In the genomic region with DNA sequence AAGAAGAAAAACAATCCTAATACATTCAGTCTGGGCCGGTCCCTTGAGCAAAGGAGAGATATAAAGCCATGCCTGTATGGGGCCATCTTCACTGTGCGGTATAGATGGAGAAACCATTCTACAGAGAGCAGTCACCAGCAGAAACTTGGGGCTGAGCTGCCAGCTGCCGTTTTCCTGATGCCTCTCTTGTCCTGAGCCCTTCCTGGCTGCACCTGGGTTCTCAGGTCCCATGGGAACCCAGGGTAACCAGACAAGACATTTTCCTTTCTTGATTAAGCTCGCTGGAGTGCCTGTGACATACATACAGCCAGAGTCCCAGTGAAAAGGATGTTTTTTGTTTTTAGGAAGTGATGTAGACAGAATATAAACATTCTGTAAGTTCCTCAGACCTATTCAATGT, we compare ENCODE assay signal across 28 cellular contexts. TPM values are rescaled to one million over a fixed set of nuclear protein-coding genes. Genes with fewer than 3 reads are reported as not detected.
DNase-seq lines count a peak whose midpoint lies in the region; ATAC-seq and TF ChIP-seq lines count a peak whose summit lies in the region.
"Had no signal": no experiment of that assay in that cellular context is flagged by ENCODE, and none has a peak within 500 bp of the region (broad histone marks: within the 10 kb centered on the region; RNA-seq: fewer than 3 reads in every experiment).

No MANE protein-coding gene starts in this region.

- H3K4me1 ChIP-seq in GM23338 (ENCODE audit: insufficient read depth), result peaks cover 14% of the 10 kb centered on the region

- no peaks in the 10 kb centered on the region for H3K27me3 ChIP-seq in GM23338 (ENCODE audit: insufficient read depth)
- H3K27me3 ChIP-seq: Peyer's patch had no signal

- H3K27me3 Mint-ChIP-seq in GM23338 (ENCODE audit: insufficient read depth, low read depth, poor library complexity) (peaks cover 6% of the 10 kb centered on the region), glutamatergic neuron (ENCODE audit: unreplicated experiment) (peaks cover 10% of the 10 kb centered on the region), chondrocyte (ENCODE audit: low read depth) (no peaks in the 10 kb centered on the region)
- H3K27me3 Mint-ChIP-seq: memory B cell had no signal

- peaks cover 17% of the 10 kb centered on the region for H3K4me1 Mint-ChIP-seq in GM23338
- peaks cover 12% of the 10 kb centered on the region for H3K4me1 Mint-ChIP-seq in glutamatergic neuron (ENCODE audit: low read depth, unreplicated experiment)
- H3K4me1 Mint-ChIP-seq in chondrocyte (ENCODE audit: low read depth), result peaks cover 13% of the 10 kb centered on the region

- H3K36me3 Mint-ChIP-seq in GM23338 (ENCODE audit: low read depth), result no peaks in the 10 kb centered on the region; the same call in 2 of the 3 replicates
- no peaks in the 10 kb centered on the region for H3K36me3 Mint-ChIP-seq in glutamatergic neuron (ENCODE audit: unreplicated experiment)
- H3K36me3 Mint-ChIP-seq in chondrocyte (ENCODE audit: low read depth), result no peaks in the 10 kb centered on the region
- H3K36me3 Mint-ChIP-seq: memory B cell had no signal

- no peaks in the 10 kb centered on the region for H3K9me2 ChIP-seq in GM23338 (ENCODE audit: insufficient read depth)

- peak overlapping the region; percentile 74; the same call in 1 of the 2 replicates for H3K27ac ChIP-seq in GM23338 (ENCODE audit: low read depth)
- H3K27ac ChIP-seq: epithelial cell of prostate, Peyer's patch had no signal

- peak; percentile 27 for DNase-seq in DMS153 (lab: John Stamatoyannopoulos, UW)
- DNase-seq in DMS153 treated with DMSO at 0.1 percent for 48 hours (lab: John Stamatoyannopoulos, UW; ENCODE audit: unreplicated experiment), result no peak
- no peak for DNase-seq in GM23338 (ENCODE audit: low spot score)
- DNase-seq in NCI-H2171 treated with DMSO at 0.1 percent for 48 hours (lab: John Stamatoyannopoulos, UW), result peak; percentile 92
- peak; percentile 82 for DNase-seq in glutamatergic neuron
- DNase-seq in chondrocyte (ENCODE audit: low spot score), result no peak
- DNase-seq: 8988T; activated CD4-positive, alpha-beta memory T cell treated with anti-CD3 and anti-CD28 coated beads, Interleukin-2, amount 10 ng/mL, durations not matched to agents 7 days and 5 days; activated CD8-positive, alpha-beta memory T cell treated with anti-CD3 and anti-CD28 coated beads, Interleukin-2, amount 50 U/mL, for 4 hours; activated naive CD4-positive, alpha-beta T cell treated with Interleukin-2 at 50 U/mL for 16 hours; CD8-positive, alpha-beta memory T cell; cortex of kidney; effector memory CD4-positive, alpha-beta T cell; NCI-H1048; NCI-H187 treated with DMSO at 0.1 percent for 48 hours; NCI-H446; Peyer's patch; right cardiac atrium; SHP77; stimulated activated CD4-positive, alpha-beta T cell treated with anti-CD3 and anti-CD28 coated beads, Interleukin-1b, Interleukin-23, amount 100 ng/mL, for 48 hours; stimulated activated naive CD8-positive, alpha-beta T cell treated with anti-CD3 and anti-CD28 coated beads, Interleukin-15, Interleukin-2, amounts not matched to agents 100 U/mL and 50 U/mL, for 24 hours had no signal

- H2AFZ ChIP-seq in GM23338, result peak overlapping the region; percentile 72

- H3K4me3 ChIP-seq in GM23338, result no peak overlapping the region
- H3K4me3 ChIP-seq: HAP-1, Peyer's patch had no signal

- H3K79me2 ChIP-seq in GM23338 (replicated peaks; ENCODE audit: insufficient read depth), result no peaks in the 10 kb centered on the region

- H3K4me3 Mint-ChIP-seq in GM23338 (no peak overlapping the region), glutamatergic neuron (ENCODE audit: unreplicated experiment) (peak overlapping the region; percentile 72), chondrocyte (ENCODE audit: unreplicated experiment) (no peak overlapping the region)
- H3K4me3 Mint-ChIP-seq: activated CD4-positive, alpha-beta memory T cell treated with anti-CD3 and anti-CD28 coated beads, Interleukin-2, amount 10 ng/mL, durations not matched to agents 7 days and 5 days; activated T-helper 1 cell treated with anti-CD3 and anti-CD28 coated beads, Interleukin-12 subunit alpha, Interleukin-12 subunit beta, Interleukin-2, Interleukin-4 antibody, amounts not matched to agents 30 ng/mL and 10 ng/mL and 1 ng/mL, durations not matched to agents 14 hours and 24 hours and 36 hours; memory B cell had no signal

- ATAC-seq in GM23338 (no peak), HG03280 (IDR thresholded peaks at IDR 0.05; ENCODE audit: unreplicated experiment) (no peak), GM18873 (IDR thresholded peaks at IDR 0.05; ENCODE audit: low FRiP score, unreplicated experiment) (no peak)
- ATAC-seq: left lobe of liver; right cardiac atrium; stimulated activated naive CD8-positive, alpha-beta T cell treated with anti-CD3 and anti-CD28 coated beads, Interleukin-15, Interleukin-2, amounts not matched to agents 100 U/mL and 50 U/mL, for 24 hours had no signal

- no peak overlapping the region for H3K27ac Mint-ChIP-seq in GM23338
- peak overlapping the region; percentile 94 for H3K27ac Mint-ChIP-seq in glutamatergic neuron (ENCODE audit: unreplicated experiment)
- no peak overlapping the region for H3K27ac Mint-ChIP-seq in chondrocyte (ENCODE audit: unreplicated experiment)
- H3K27ac Mint-ChIP-seq: activated CD4-positive, alpha-beta memory T cell treated with anti-CD3 and anti-CD28 coated beads, Interleukin-2, amount 10 ng/mL, durations not matched to agents 7 days and 5 days; activated T-helper 1 cell treated with anti-CD3 and anti-CD28 coated beads, Interleukin-12 subunit alpha, Interleukin-12 subunit beta, Interleukin-2, Interleukin-4 antibody, amounts not matched to agents 30 ng/mL and 10 ng/mL and 1 ng/mL, durations not matched to agents 14 hours and 24 hours and 36 hours had no signal

- no peaks in the 10 kb centered on the region for H4K20me1 ChIP-seq in GM23338 (replicated peaks; ENCODE audit: insufficient read depth)

- no peak overlapping the region for H3K4me2 ChIP-seq in GM23338

- H3K9me3 Mint-ChIP-seq in GM23338 (no peaks in the 10 kb centered on the region), glutamatergic neuron (ENCODE audit: unreplicated experiment) (peaks cover 13% of the 10 kb centered on the region), chondrocyte (ENCODE audit: low read depth) (no peaks in the 10 kb centered on the region)
- H3K9me3 Mint-ChIP-seq: activated CD4-positive, alpha-beta memory T cell treated with anti-CD3 and anti-CD28 coated beads, Interleukin-2, amount 10 ng/mL, durations not matched to agents 7 days and 5 days; activated T-helper 1 cell treated with anti-CD3 and anti-CD28 coated beads, Interleukin-12 subunit alpha, Interleukin-12 subunit beta, Interleukin-2, Interleukin-4 antibody, amounts not matched to agents 30 ng/mL and 10 ng/mL and 1 ng/mL, durations not matched to agents 14 hours and 24 hours and 36 hours; CD8-positive, alpha-beta memory T cell; memory B cell had no signal

- TF ChIP-seq CTCF in GM23338 (conservative IDR thresholded peaks at IDR 0.05; ENCODE audit: low read depth in 2 of 2) (no peak), glutamatergic neuron (IDR thresholded peaks at IDR 0.05; ENCODE audit: partially characterized antibody, unreplicated experiment) (no peak), chondrocyte (IDR thresholded peaks at IDR 0.05) (no peak)

- no peaks in the 10 kb centered on the region for H3K36me3 ChIP-seq in GM23338 (ENCODE audit: insufficient read depth)
- H3K36me3 ChIP-seq: HAP-1, Peyer's patch had no signal

- peaks cover 18% of the 10 kb centered on the region; the same call in 1 of the 2 replicates for H3F3A ChIP-seq in GM23338 (replicated peaks; ENCODE audit: low read depth)

TF ChIP-seq in GM23338, 12 proteins besides CTCF, POLR2A, EP300 and RAD21 (continues in another document):
- TF ChIP-seq, protein P1, sequence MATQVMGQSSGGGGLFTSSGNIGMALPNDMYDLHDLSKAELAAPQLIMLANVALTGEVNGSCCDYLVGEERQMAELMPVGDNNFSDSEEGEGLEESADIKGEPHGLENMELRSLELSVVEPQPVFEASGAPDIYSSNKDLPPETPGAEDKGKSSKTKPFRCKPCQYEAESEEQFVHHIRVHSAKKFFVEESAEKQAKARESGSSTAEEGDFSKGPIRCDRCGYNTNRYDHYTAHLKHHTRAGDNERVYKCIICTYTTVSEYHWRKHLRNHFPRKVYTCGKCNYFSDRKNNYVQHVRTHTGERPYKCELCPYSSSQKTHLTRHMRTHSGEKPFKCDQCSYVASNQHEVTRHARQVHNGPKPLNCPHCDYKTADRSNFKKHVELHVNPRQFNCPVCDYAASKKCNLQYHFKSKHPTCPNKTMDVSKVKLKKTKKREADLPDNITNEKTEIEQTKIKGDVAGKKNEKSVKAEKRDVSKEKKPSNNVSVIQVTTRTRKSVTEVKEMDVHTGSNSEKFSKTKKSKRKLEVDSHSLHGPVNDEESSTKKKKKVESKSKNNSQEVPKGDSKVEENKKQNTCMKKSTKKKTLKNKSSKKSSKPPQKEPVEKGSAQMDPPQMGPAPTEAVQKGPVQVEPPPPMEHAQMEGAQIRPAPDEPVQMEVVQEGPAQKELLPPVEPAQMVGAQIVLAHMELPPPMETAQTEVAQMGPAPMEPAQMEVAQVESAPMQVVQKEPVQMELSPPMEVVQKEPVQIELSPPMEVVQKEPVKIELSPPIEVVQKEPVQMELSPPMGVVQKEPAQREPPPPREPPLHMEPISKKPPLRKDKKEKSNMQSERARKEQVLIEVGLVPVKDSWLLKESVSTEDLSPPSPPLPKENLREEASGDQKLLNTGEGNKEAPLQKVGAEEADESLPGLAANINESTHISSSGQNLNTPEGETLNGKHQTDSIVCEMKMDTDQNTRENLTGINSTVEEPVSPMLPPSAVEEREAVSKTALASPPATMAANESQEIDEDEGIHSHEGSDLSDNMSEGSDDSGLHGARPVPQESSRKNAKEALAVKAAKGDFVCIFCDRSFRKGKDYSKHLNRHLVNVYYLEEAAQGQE (IDR thresholded peaks at IDR 0.05; ENCODE audit: unreplicated experiment), result no peak
- TF ChIP-seq ZNF331 (CRISPR knock-in tag; IDR thresholded peaks at IDR 0.05; ENCODE audit: low read depth), result no peak

RNA-seq across cellular contexts. Expression of a gene that starts 5.3 kb away (rescaled TPM):
- 86.0 and 92.8 TPM in 2 replicates for total RNA-seq in GM23338 (2014; rRNA removed; shearing (Covaris generic))
- 106 and 118 TPM in 2 replicates for polyA plus RNA-seq in GM23338 (2016; fragmentation: Nextera tagmentation; extraction: Ambion mirVana)
- 19.3 TPM for total RNA-seq in glutamatergic neuron (ENCODE audit: unreplicated experiment)
- total RNA-seq in chondrocyte, result 11.8 to 16.1 TPM (median 12.7 TPM) in 3 replicates

Comparison
In these comparisons a context has a peak if more than half of its experiments do, and no peak if none do; other contexts are left out.
1. DNase-seq: peak in DMS153 (single experiment), NCI-H2171 treated with DMSO at 0.1 percent for 48 hours (single experiment) and glutamatergic neuron (single experiment); none in DMS153 treated with DMSO at 0.1 percent for 48 hours (single experiment), GM23338 (single experiment) and chondrocyte (single experiment).